In the genomic region with DNA sequence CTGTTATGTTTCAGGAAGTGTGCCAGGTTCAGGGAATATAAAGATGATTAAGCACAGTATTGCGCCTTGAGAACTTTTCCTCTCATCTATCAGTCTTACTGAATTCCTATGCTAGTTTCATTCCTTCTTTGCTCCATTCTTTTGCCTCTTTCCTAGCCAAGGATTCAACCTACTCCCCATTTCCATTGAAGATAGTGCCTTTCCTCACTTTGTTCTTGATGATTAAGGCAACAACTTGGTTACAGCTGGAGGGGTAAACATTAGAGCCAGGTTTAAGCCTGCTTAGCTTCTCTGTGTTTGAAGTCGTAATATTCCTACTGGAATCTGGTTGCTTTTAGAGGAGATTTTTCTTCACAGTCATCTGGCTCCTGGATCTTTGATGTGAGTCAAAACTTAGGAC, we compare ENCODE assay signal across 24 cellular contexts.
"Had no signal": no experiment of that assay in that cellular context is flagged by ENCODE, and none has a peak within 500 bp of the region (broad histone marks: within the 10 kb centered on the region; RNA-seq: fewer than 3 reads in every experiment).

No MANE protein-coding gene starts in this region.

- H3K27ac ChIP-seq: colonic mucosa, dorsolateral prefrontal cortex, esophagus squamous epithelium, gastrocnemius medialis, testis, uterus, VCaP had no signal

- H3K9me3 ChIP-seq: colonic mucosa, esophagus squamous epithelium, gastrocnemius medialis, testis, uterus had no signal

- ATAC-seq: activated CD8-positive, alpha-beta memory T cell treated with anti-CD3 and anti-CD28 coated beads, Interleukin-2, amount 10 ng/mL, durations not matched to agents 7 days and 5 days; activated CD8-positive, alpha-beta T cell treated with anti-CD3 and anti-CD28 coated beads for 36 hours; activated T-helper 17 cell treated with anti-CD3 and anti-CD28 coated beads, Interleukin-2, amount 50 U/mL, for 72 hours; gastrocnemius medialis; sciatic nerve; stimulated activated memory B cell treated with anti-CD40 and anti-IgM and Interleukin-4, amounts not matched to agents 10 μg/mL and 1 μg/mL and 100 μg/mL, for 72 hours had no signal

- H3K9me3 Mint-ChIP-seq: activated CD4-positive, alpha-beta T cell treated with anti-CD3 and anti-CD28 coated beads, Interleukin-2, amount 10 ng/mL, durations not matched to agents 7 days and 5 days; activated CD8-positive, alpha-beta T cell treated with anti-CD3 and anti-CD28 coated beads for 36 hours; activated naive CD8-positive, alpha-beta T cell treated with anti-CD3 and anti-CD28 coated beads for 36 hours; activated T-helper 17 cell treated with anti-CD3 and anti-CD28 coated beads, Interleukin-2, amount 50 U/mL, for 72 hours; stimulated activated memory B cell treated with anti-CD40 and anti-IgM and Interleukin-4, amounts not matched to agents 10 μg/mL and 1 μg/mL and 100 μg/mL, for 72 hours; T-helper 2 cell treated with Interferon-gamma antibody and Interleukin-4, amounts not matched to agents 5 μg/mL and 100 μg/mL, for 36 hours had no signal

- H3K4me1 ChIP-seq: colonic mucosa, esophagus squamous epithelium, gastrocnemius medialis, testis, uterus had no signal

- DNase-seq: activated CD4-positive, alpha-beta T cell treated with anti-CD3 and anti-CD28 coated beads, Interleukin-2, amount 10 ng/mL, durations not matched to agents 7 days and 5 days; activated CD4-positive, CD25-positive, alpha-beta regulatory T cell treated with anti-CD3 and anti-CD28 coated beads, Interleukin-2, amount 50 U/mL, for 72 hours; activated CD8-positive, alpha-beta memory T cell treated with anti-CD3 and anti-CD28 coated beads, Interleukin-2, amount 10 ng/mL, durations not matched to agents 7 days and 5 days; activated CD8-positive, alpha-beta T cell treated with anti-CD3 and anti-CD28 coated beads for 36 hours; activated naive CD8-positive, alpha-beta T cell treated with anti-CD3 and anti-CD28 coated beads for 36 hours; activated T-cell treated with anti-CD3 and anti-CD28 coated beads for 4 hours; amniotic stem cell; colonic mucosa; dorsolateral prefrontal cortex; esophagus squamous epithelium; gastrocnemius medialis; hippocampal formation; nucleus accumbens; stimulated activated CD4-positive, alpha-beta T cell treated with anti-CD3 and anti-CD28 coated beads, Interleukin-15, amount 100 ng/mL, for 24 hours; testis; trophoblast cell; uterus had no signal

- H3K27me3 Mint-ChIP-seq: activated CD4-positive, alpha-beta T cell treated with anti-CD3 and anti-CD28 coated beads, Interleukin-2, amount 10 ng/mL, durations not matched to agents 7 days and 5 days; activated CD8-positive, alpha-beta memory T cell treated with anti-CD3 and anti-CD28 coated beads, Interleukin-2, amount 10 ng/mL, durations not matched to agents 7 days and 5 days; activated CD8-positive, alpha-beta T cell treated with anti-CD3 and anti-CD28 coated beads for 36 hours; activated naive CD8-positive, alpha-beta T cell treated with anti-CD3 and anti-CD28 coated beads for 36 hours; activated T-helper 17 cell treated with anti-CD3 and anti-CD28 coated beads, Interleukin-2, amount 50 U/mL, for 72 hours; stimulated activated memory B cell treated with anti-CD40 and anti-IgM and Interleukin-4, amounts not matched to agents 10 μg/mL and 1 μg/mL and 100 μg/mL, for 72 hours had no signal

- H3K27me3 ChIP-seq: colonic mucosa, dorsolateral prefrontal cortex, esophagus squamous epithelium, gastrocnemius medialis, testis, uterus had no signal

- H3K27ac Mint-ChIP-seq: activated CD4-positive, alpha-beta T cell treated with anti-CD3 and anti-CD28 coated beads, Interleukin-2, amount 10 ng/mL, durations not matched to agents 7 days and 5 days; activated CD8-positive, alpha-beta memory T cell treated with anti-CD3 and anti-CD28 coated beads, Interleukin-2, amount 10 ng/mL, durations not matched to agents 7 days and 5 days; activated CD8-positive, alpha-beta T cell treated with anti-CD3 and anti-CD28 coated beads for 36 hours; activated naive CD8-positive, alpha-beta T cell treated with anti-CD3 and anti-CD28 coated beads for 36 hours; activated T-helper 17 cell treated with anti-CD3 and anti-CD28 coated beads, Interleukin-2, amount 50 U/mL, for 72 hours; stimulated activated memory B cell treated with anti-CD40 and anti-IgM and Interleukin-4, amounts not matched to agents 10 μg/mL and 1 μg/mL and 100 μg/mL, for 72 hours; T-helper 2 cell treated with Interferon-gamma antibody and Interleukin-4, amounts not matched to agents 5 μg/mL and 100 μg/mL, for 36 hours had no signal

- H3K4me3 ChIP-seq: colonic mucosa, dorsolateral prefrontal cortex, esophagus squamous epithelium, gastrocnemius medialis, smooth muscle cell, testis, uterus had no signal

- H3K4me2 ChIP-seq: smooth muscle cell had no signal

- H3K36me3 ChIP-seq: uterus had no signal

- H3K4me1 Mint-ChIP-seq: activated CD4-positive, alpha-beta T cell treated with anti-CD3 and anti-CD28 coated beads, Interleukin-2, amount 10 ng/mL, durations not matched to agents 7 days and 5 days; activated CD8-positive, alpha-beta memory T cell treated with anti-CD3 and anti-CD28 coated beads, Interleukin-2, amount 10 ng/mL, durations not matched to agents 7 days and 5 days; activated naive CD8-positive, alpha-beta T cell treated with anti-CD3 and anti-CD28 coated beads for 36 hours; stimulated activated memory B cell treated with anti-CD40 and anti-IgM and Interleukin-4, amounts not matched to agents 10 μg/mL and 1 μg/mL and 100 μg/mL, for 72 hours had no signal

- FAIRE-seq: bronchial epithelial cell had no signal

- H3K4me3 Mint-ChIP-seq: activated CD4-positive, alpha-beta T cell treated with anti-CD3 and anti-CD28 coated beads, Interleukin-2, amount 10 ng/mL, durations not matched to agents 7 days and 5 days; activated CD8-positive, alpha-beta memory T cell treated with anti-CD3 and anti-CD28 coated beads, Interleukin-2, amount 10 ng/mL, durations not matched to agents 7 days and 5 days; activated CD8-positive, alpha-beta T cell treated with anti-CD3 and anti-CD28 coated beads for 36 hours; activated naive CD8-positive, alpha-beta T cell treated with anti-CD3 and anti-CD28 coated beads for 36 hours; activated T-helper 17 cell treated with anti-CD3 and anti-CD28 coated beads, Interleukin-2, amount 50 U/mL, for 72 hours; stimulated activated memory B cell treated with anti-CD40 and anti-IgM and Interleukin-4, amounts not matched to agents 10 μg/mL and 1 μg/mL and 100 μg/mL, for 72 hours; T-helper 2 cell treated with Interferon-gamma antibody and Interleukin-4, amounts not matched to agents 5 μg/mL and 100 μg/mL, for 36 hours had no signal
